18 cellular contexts compared by ENCODE assay signal in the genomic region with DNA sequence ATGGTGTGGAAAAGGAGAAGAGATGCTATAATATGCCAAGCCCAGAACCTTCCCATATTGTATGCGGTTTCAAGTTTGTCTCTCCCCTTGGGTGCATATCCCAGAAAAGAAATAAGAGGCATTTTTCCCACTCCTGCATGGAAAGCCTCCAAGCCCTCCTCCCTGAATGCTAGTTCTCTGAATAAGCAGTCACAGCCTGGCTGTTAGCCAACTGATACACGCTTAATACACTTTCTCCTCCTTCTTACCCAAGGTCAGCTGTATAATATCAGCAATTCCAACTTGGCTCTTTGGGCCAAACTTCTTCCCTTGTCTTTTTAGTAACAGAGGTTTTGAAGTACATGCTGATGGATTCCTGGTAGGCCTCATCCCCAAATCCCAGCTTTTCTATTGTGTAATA.
DNase-seq lines count a peak whose midpoint lies in the region; TF ChIP-seq lines count a peak whose summit lies in the region.
"Had no signal": no experiment of that assay in that cellular context is flagged by ENCODE, and none has a peak within 500 bp of the region (broad histone marks: within the 10 kb centered on the region; RNA-seq: fewer than 3 reads in every experiment).

No MANE protein-coding gene starts in this region.

- WGBS in hepatocyte (ENCODE audit: low lambda C conversion rate, missing lambda C conversion rate), result 88% methylated on average over 2 of the region's 2 CpGs

- no peaks in the 10 kb centered on the region for H3K4me1 ChIP-seq in hepatocyte (ENCODE audit: insufficient read depth)

- no peaks in the 10 kb centered on the region for H4K20me1 ChIP-seq in hepatocyte (ENCODE audit: insufficient read depth, poor library complexity, severe bottlenecking)

- H3K9me2 ChIP-seq in hepatocyte (replicated peaks; ENCODE audit: insufficient read depth), result no peaks in the 10 kb centered on the region

- no peak overlapping the region for H3K27ac ChIP-seq in hepatocyte
- H3K27ac ChIP-seq: HL-60 had no signal

- peak; percentile 13 for DNase-seq in amniotic epithelial cell (ENCODE audit: low read depth)
- peak; percentile 17 for DNase-seq in choroid plexus epithelial cell (ENCODE audit: low read depth)
- peak; percentile 11 for DNase-seq in hepatocyte (ENCODE audit: low spot score)
- DNase-seq in retinal pigment epithelial cell (ENCODE audit: low read depth), result peak; percentile 5
- DNase-seq in H4 (ENCODE audit: low spot score), result no peak
- DNase-seq in DMS79 treated with DMSO at 0.1 percent for 48 hours (lab: John Stamatoyannopoulos, UW), result no peak
- no peak for DNase-seq in NCI-H2171 (lab: John Stamatoyannopoulos, UW)
- DNase-seq in H7, result no peak
- DNase-seq: Calu3; CD8-positive, alpha-beta memory T cell; DND-41; NCI-H1092 treated with DMSO at 0.1 percent for 48 hours; NCI-H1436; NCI-H187; NCI-H446 treated with DMSO at 0.1 percent for 48 hours; NCI-H526; SHP77 treated with DMSO at 0.1 percent for 48 hours had no signal

- no peak overlapping the region for H2AFZ ChIP-seq in hepatocyte

- no peak overlapping the region for H3K4me3 ChIP-seq in choroid plexus epithelial cell (ENCODE audit: low read depth, low read length)
- H3K4me3 ChIP-seq in hepatocyte, result no peak overlapping the region
- no peak overlapping the region for H3K4me3 ChIP-seq in retinal pigment epithelial cell (ENCODE audit: low read length)
- H3K4me3 ChIP-seq in H7 (ENCODE audit: insufficient read depth, low read depth, low read length), result no peak overlapping the region

- H3K4me2 ChIP-seq in hepatocyte, result no peak overlapping the region

- H3K36me3 ChIP-seq in hepatocyte (replicated peaks; ENCODE audit: insufficient read depth, low read depth), result no peaks in the 10 kb centered on the region
- no peaks in the 10 kb centered on the region for H3K36me3 ChIP-seq in H7 (replicated peaks; ENCODE audit: control insufficient read depth, insufficient read depth, low read length)

- TF ChIP-seq CTCF in choroid plexus epithelial cell (conservative IDR thresholded peaks at IDR 0.05; ENCODE audit: low read depth, low read length), result no peak
- TF ChIP-seq CTCF in hepatocyte (IDR thresholded peaks at IDR 0.05; ENCODE audit: poor library complexity), result no peak
- TF ChIP-seq CTCF in retinal pigment epithelial cell (conservative IDR thresholded peaks at IDR 0.05; ENCODE audit: low read depth, low read length), result no peak

- no peaks in the 10 kb centered on the region for H3K79me2 ChIP-seq in hepatocyte

- H3K27me3 ChIP-seq in hepatocyte (no peaks in the 10 kb centered on the region), H7 (ENCODE audit: control insufficient read depth, insufficient read depth, low read length) (no peaks in the 10 kb centered on the region)

- H3K9me3 ChIP-seq in hepatocyte (ENCODE audit: low read depth), result no peaks in the 10 kb centered on the region

Comparison
In these comparisons a context has a peak if more than half of its experiments do, and no peak if none do; other contexts are left out.
1. DNase-seq: peak in amniotic epithelial cell (single experiment), choroid plexus epithelial cell (single experiment), hepatocyte (single experiment) and retinal pigment epithelial cell (single experiment); none in H4 (single experiment), DMS79 treated with DMSO at 0.1 percent for 48 hours (single experiment), NCI-H2171 (single experiment) and H7 (single experiment).